Comparison of ENCODE assay signal across 15 cellular contexts in genomic region chr11:44382648-44383240, GRCh38.
"Had no signal": no experiment of that assay in that cellular context is flagged by ENCODE, and none has a peak within 500 bp of the region (broad histone marks: within the 10 kb centered on the region; RNA-seq: fewer than 3 reads in every experiment).

No MANE protein-coding gene starts in this region.

- ATAC-seq: foreskin keratinocyte; left cardiac atrium; naive thymus-derived CD4-positive, alpha-beta T cell; right cardiac atrium; stimulated activated naive CD8-positive, alpha-beta T cell treated with anti-CD3 and anti-CD28 coated beads, Interleukin-15, Interleukin-2, amounts not matched to agents 100 U/mL and 50 U/mL, for 24 hours; upper lobe of right lung had no signal

- H3K4me1 ChIP-seq: colonic mucosa, foreskin keratinocyte, suprapubic skin, tibial artery, upper lobe of right lung had no signal

- H3K4me2 ChIP-seq: smooth muscle cell had no signal

- H3K27ac ChIP-seq: colonic mucosa, foreskin keratinocyte, suprapubic skin, tibial artery, upper lobe of right lung had no signal

- H3K36me3 Mint-ChIP-seq: naive thymus-derived CD4-positive, alpha-beta T cell had no signal

- DNase-seq: colonic mucosa; dermis blood vessel endothelial cell; erythroblast; foreskin keratinocyte; kidney; left cardiac atrium; mesendoderm; naive thymus-derived CD4-positive, alpha-beta T cell; right cardiac atrium; stimulated activated CD4-positive, alpha-beta T cell treated with anti-CD3 and anti-CD28 coated beads, Interleukin-2, amount 100 ng/mL, for 48 hours; stimulated activated naive CD8-positive, alpha-beta T cell treated with anti-CD3 and anti-CD28 coated beads, Interleukin-15, Interleukin-2, amounts not matched to agents 100 U/mL and 50 U/mL, for 24 hours; tibial artery; upper lobe of right lung had no signal

- H3K4me3 Mint-ChIP-seq: naive thymus-derived CD4-positive, alpha-beta T cell had no signal

- H3K9me3 ChIP-seq: colonic mucosa, suprapubic skin, upper lobe of right lung had no signal

- H3K27me3 ChIP-seq: colonic mucosa had no signal

- H3K27ac Mint-ChIP-seq: naive thymus-derived CD4-positive, alpha-beta T cell had no signal

- H3K4me3 ChIP-seq: colonic mucosa, smooth muscle cell, suprapubic skin, tibial artery, upper lobe of right lung had no signal

- H3K4me1 Mint-ChIP-seq: naive thymus-derived CD4-positive, alpha-beta T cell had no signal

- H3K36me3 ChIP-seq: colonic mucosa, suprapubic skin, tibial artery, upper lobe of right lung had no signal
